ENCODE assay signal across 1 cellular context in the genomic region with DNA sequence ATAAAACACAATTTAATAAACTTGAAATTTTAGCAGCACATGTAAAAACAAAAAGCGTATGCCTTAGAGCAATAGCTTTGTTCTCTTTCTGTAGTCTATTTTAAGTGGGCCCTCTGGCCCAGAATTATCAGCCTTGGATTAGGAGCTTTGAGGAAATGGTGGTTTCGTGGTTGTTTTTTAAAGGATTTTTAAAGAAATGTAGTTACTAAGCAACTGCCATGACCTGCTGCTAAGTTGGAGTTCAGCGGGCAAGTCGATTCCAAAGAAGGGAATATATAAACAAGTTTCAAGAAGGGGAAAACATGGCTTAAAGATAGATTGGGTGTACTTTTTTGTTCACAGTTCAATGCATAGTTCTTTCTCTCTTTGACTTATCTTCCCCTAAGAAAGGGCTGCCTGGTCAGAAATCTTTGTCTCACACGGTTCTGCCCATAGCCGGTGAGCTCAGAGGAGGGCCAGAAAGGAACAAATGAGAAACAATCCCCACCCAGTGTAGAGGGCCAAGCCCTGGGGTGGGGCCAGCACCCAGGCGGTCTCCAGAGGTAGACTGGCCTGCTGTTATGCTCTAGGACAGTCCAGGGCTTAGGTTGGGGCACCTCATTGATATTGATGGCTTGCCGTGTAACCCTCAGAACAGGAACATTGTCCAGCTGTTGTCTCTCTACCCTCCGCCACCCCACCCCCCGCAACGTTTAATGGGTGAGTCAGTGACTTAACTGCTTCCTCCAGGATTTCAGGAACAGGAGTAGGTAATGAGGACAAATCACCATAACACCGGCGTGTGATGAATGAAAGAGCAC.
TF ChIP-seq lines count a peak whose summit lies in the region.

No MANE protein-coding gene starts in this region.

TF ChIP-seq in H1, 55 proteins besides CTCF, POLR2A, EP300 and RAD21:
- TF ChIP-seq KDM4A (IDR thresholded peaks at IDR 0.05; ENCODE audit: low read depth, low read length, severe bottlenecking) (no peak), NANOG (IDR thresholded peaks at IDR 0.05; ENCODE audit: insufficient read depth, low read depth, low read length, poor library complexity, severe bottlenecking) (peak; percentile 47), JUND (IDR thresholded peaks at IDR 0.05; ENCODE audit: low read length) (0 out of 2 replicates have a peak, but pooled peaks have one; percentile 13)
